ENCODE assay signal across 26 cellular contexts in the genomic region with DNA sequence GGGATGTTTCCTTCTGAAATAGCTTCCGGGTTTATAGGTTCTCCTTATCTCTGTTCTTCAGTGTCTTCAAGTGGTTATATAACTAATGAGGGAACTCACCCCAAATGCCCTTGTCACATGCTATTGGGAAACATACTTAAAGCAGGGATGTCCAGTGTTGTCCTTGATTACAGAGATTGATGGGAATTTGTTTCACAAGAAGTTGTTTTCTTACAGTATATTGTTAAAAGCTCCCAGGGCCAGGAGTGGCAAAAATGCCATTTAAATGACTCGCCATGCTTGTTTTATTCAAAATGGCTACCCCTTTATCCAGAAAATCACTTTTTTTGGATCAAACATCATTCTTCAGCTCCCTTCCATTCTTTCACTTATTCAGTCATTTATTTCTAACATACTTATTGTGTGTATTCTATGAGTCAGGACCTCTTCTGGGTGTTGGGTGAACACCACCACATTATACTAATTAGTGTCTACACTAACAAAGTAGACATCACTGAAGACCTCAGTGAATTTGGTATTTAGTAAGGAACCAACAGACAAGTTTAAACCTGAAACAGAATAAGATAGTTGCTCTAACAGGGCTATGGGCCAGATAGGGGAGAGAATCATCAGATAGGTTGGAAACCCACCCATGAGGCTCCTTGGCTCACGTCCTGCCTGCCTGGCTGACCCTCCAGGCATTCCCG.
DNase-seq lines count a peak whose midpoint lies in the region; FAIRE-seq and TF ChIP-seq lines count a peak whose summit lies in the region.
"Had no signal": no experiment of that assay in that cellular context is flagged by ENCODE, and none has a peak within 500 bp of the region (broad histone marks: within the 10 kb centered on the region; RNA-seq: fewer than 3 reads in every experiment).

No MANE protein-coding gene starts in this region.

- H3K4me2 ChIP-seq in keratinocyte (ENCODE audit: control insufficient read depth, extremely low read depth, insufficient read depth, low read depth, low read length), result peak overlapping the region; percentile 29
- no peak overlapping the region for H3K4me2 ChIP-seq in MM.1S (ENCODE audit: low read depth, low read length)

- H3K79me2 ChIP-seq in keratinocyte (ENCODE audit: control insufficient read depth, insufficient read depth, low read length), result no peaks in the 10 kb centered on the region
- no peaks in the 10 kb centered on the region for H3K79me2 ChIP-seq in MM.1S (ENCODE audit: low read length)

- H3K9me2 ChIP-seq in MM.1S (replicated peaks; ENCODE audit: insufficient read depth, low read length), result no peaks in the 10 kb centered on the region

- no peaks in the 10 kb centered on the region for H3K36me3 ChIP-seq in keratinocyte (ENCODE audit: control insufficient read depth in 2 of 2, extremely low read depth in 1 of 2, insufficient read depth in 2 of 2, low read length in 2 of 2)
- H3K36me3 ChIP-seq in MM.1S (replicated peaks; ENCODE audit: insufficient read depth, low read length), result no peaks in the 10 kb centered on the region
- H3K36me3 ChIP-seq: colonic mucosa, lower lobe of right lung, right lobe of liver had no signal

- no peaks in the 10 kb centered on the region for H4K20me1 ChIP-seq in keratinocyte (ENCODE audit: control insufficient read depth, extremely low read depth, insufficient read depth, low read length)
- no peaks in the 10 kb centered on the region for H4K20me1 ChIP-seq in MM.1S (ENCODE audit: insufficient read depth, low read length)

- H3K9me3 ChIP-seq in keratinocyte (ENCODE audit: control insufficient read depth, low read depth, low read length) (no peaks in the 10 kb centered on the region), MM.1S (replicated peaks; ENCODE audit: insufficient read depth, low read length) (no peaks in the 10 kb centered on the region)
- H3K9me3 ChIP-seq: colonic mucosa, lower lobe of right lung, right lobe of liver had no signal

- H3K27me3 ChIP-seq in keratinocyte (ENCODE audit: control insufficient read depth, extremely low read depth, insufficient read depth, low read length), result no peaks in the 10 kb centered on the region
- no peaks in the 10 kb centered on the region for H3K27me3 ChIP-seq in MM.1S (replicated peaks; ENCODE audit: insufficient read depth, low read length)
- H3K27me3 ChIP-seq: colonic mucosa, right lobe of liver had no signal

- H3K4me3 ChIP-seq in choroid plexus epithelial cell (ENCODE audit: low read depth, low read length) (no peak overlapping the region), keratinocyte (ENCODE audit: control insufficient read depth in 2 of 3, extremely low read depth in 1 of 3, insufficient read depth in 2 of 3, low read depth in 1 of 3, low read length in 3 of 3) (no peak overlapping the region), MM.1S (ENCODE audit: low read length) (no peak overlapping the region)
- H3K4me3 ChIP-seq: colonic mucosa, lower lobe of right lung, right lobe of liver had no signal

- H2AFZ ChIP-seq in keratinocyte (ENCODE audit: control insufficient read depth, low read length) (peak overlapping the region; percentile 35), MM.1S (ENCODE audit: low read length) (no peak overlapping the region)

- H3K4me1 ChIP-seq in keratinocyte (ENCODE audit: control insufficient read depth, extremely low read depth, insufficient read depth, low read length), result peaks cover 23% of the 10 kb centered on the region
- H3K4me1 ChIP-seq in MM.1S (ENCODE audit: low read length), result no peaks in the 10 kb centered on the region
- H3K4me1 ChIP-seq: colonic mucosa, lower lobe of right lung had no signal

- no peak for FAIRE-seq in keratinocyte (lab: Jason Lieb, UNC)
- FAIRE-seq: D721Med, GM12891, kidney had no signal

- H3K9ac ChIP-seq in keratinocyte (ENCODE audit: control insufficient read depth, extremely low read depth, insufficient read depth, low read length) (no peak overlapping the region), MM.1S (ENCODE audit: low read length) (no peak overlapping the region)

- dilution Hi-C loops in keratinocyte (cut with MboI; ENCODE audit: extremely low pct_ligation_motif_present, low sequenced_read_pairs), result no loop called here

- peak; percentile 12 for DNase-seq in AG20443 (ENCODE audit: low spot score)
- peak; percentile 39 for DNase-seq in LHCN-M2 (ENCODE audit: low read depth)
- peak; percentile 21 for DNase-seq in choroid plexus epithelial cell (ENCODE audit: low read depth)
- no peak for DNase-seq in keratinocyte (ENCODE audit: low read depth, low spot score)
- DNase-seq in central memory CD4-positive, alpha-beta T cell, result no peak
- DNase-seq in HPDE6-E6E7 (ENCODE audit: extremely low spot score), result no peak
- DNase-seq in MM.1S, result no peak
- DNase-seq in putamen (ENCODE audit: low spot score), result no peak
- DNase-seq: activated CD4-positive, alpha-beta T cell treated with anti-CD3 and anti-CD28 coated beads, Interleukin-2, amount 50 U/mL, for 1 hour; activated CD8-positive, alpha-beta memory T cell treated with anti-CD3 and anti-CD28 coated beads, Interleukin-2, amount 10 ng/mL, durations not matched to agents 7 days and 5 days; activated T-cell treated with anti-CD3 and anti-CD28 coated beads, Interleukin-2, amount 50 U/mL, for 48 hours; colonic mucosa; glutamatergic neuron; HFFc6; kidney; lower lobe of right lung; NCI-H1092 treated with DMSO at 0.1 percent for 48 hours; NCI-H1930; NCI-H748 treated with DMSO at 0.1 percent for 48 hours; right lobe of liver; stimulated activated CD4-positive, alpha-beta T cell treated with anti-CD3 and anti-CD28 coated beads, Interleukin-4, amount 100 ng/mL, for 4 hours; substantia nigra had no signal

- no peaks in the 10 kb centered on the region for H3K9me1 ChIP-seq in keratinocyte (ENCODE audit: control insufficient read depth, extremely low read depth, insufficient read depth, low read length)

- TF ChIP-seq CTCF in choroid plexus epithelial cell (conservative IDR thresholded peaks at IDR 0.05; ENCODE audit: low read depth, low read length), result no peak
- TF ChIP-seq CTCF in keratinocyte (optimal IDR thresholded peaks at IDR 0.05 in 1 of 3, IDR thresholded peaks at IDR 0.05 in 1 of 3, conservative IDR thresholded peaks at IDR 0.05 in 1 of 3; ENCODE audit: extremely low read depth in 1 of 3, insufficient read depth in 2 of 3, low read length in 3 of 3), result no peak
- TF ChIP-seq CTCF in MM.1S (IDR thresholded peaks at IDR 0.05; ENCODE audit: low read length), result no peak

- H3K27ac ChIP-seq in keratinocyte (ENCODE audit: control insufficient read depth, insufficient read depth, low read length) (peak overlapping the region; percentile 47), MM.1S (ENCODE audit: low read length) (no peak overlapping the region)
- H3K27ac ChIP-seq: C4-2B, colonic mucosa, HL-60, lower lobe of right lung, right lobe of liver had no signal

- H3F3A ChIP-seq in MM.1S (ENCODE audit: insufficient read depth, low read length), result no peaks in the 10 kb centered on the region

Comparison
In these comparisons a context has a peak if more than half of its experiments do, and no peak if none do; other contexts are left out.
1. DNase-seq: peak in AG20443 (single experiment), LHCN-M2 (single experiment) and choroid plexus epithelial cell (single experiment); none in keratinocyte (single experiment), central memory CD4-positive, alpha-beta T cell (single experiment), HPDE6-E6E7 (single experiment), MM.1S (single experiment) and putamen (single experiment).